8 cellular contexts compared by ENCODE assay signal in the genomic region with DNA sequence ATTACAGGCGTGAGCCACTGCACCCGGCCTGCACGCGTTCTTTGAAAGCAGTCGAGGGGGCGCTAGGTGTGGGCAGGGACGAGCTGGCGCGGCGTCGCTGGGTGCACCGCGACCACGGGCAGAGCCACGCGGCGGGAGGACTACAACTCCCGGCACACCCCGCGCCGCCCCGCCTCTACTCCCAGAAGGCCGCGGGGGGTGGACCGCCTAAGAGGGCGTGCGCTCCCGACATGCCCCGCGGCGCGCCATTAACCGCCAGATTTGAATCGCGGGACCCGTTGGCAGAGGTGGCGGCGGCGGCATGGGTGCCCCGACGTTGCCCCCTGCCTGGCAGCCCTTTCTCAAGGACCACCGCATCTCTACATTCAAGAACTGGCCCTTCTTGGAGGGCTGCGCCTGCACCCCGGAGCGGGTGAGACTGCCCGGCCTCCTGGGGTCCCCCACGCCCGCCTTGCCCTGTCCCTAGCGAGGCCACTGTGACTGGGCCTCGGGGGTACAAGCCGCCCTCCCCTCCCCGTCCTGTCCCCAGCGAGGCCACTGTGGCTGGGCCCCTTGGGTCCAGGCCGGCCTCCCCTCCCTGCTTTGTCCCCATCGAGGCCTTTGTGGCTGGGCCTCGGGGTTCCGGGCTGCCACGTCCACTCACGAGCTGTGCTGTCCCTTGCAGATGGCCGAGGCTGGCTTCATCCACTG. TPM values are rescaled to one million over a fixed set of nuclear protein-coding genes. Genes with fewer than 3 reads are reported as not detected.
DNase-seq lines count a peak whose midpoint lies in the region; ATAC-seq and TF ChIP-seq lines count a peak whose summit lies in the region.

A gene (plus strand): TSS at position 238 of the 690 bp plus-strand sequence. CDS start 64 bp downstream, at position 302.

- ATAC-seq in GM18907 (IDR thresholded peaks at IDR 0.05; ENCODE audit: unreplicated experiment): peak; percentile 85
- peak; percentile 92 for ATAC-seq in HG03432 (IDR thresholded peaks at IDR 0.05; ENCODE audit: unreplicated experiment)
- peak; percentile 100 for ATAC-seq in activated CD4-positive, CD25-positive, alpha-beta regulatory T cell treated with anti-CD3 and anti-CD28 coated beads, Interleukin-2, amount 50 U/mL, for 24 hours

- no peak; the same call in 1 of the 2 replicates for TF ChIP-seq CTCF in A673 (conservative IDR thresholded peaks at IDR 0.05; ENCODE audit: low read depth, low read length)
- TF ChIP-seq CTCF in kidney epithelial cell (IDR thresholded peaks at IDR 0.05; ENCODE audit: insufficient read depth, low read length, poor library complexity, severe bottlenecking): no peak

- H3K9me3 ChIP-seq in A673 (ENCODE audit: low read depth, low read length, poor library complexity, severe bottlenecking): no peaks in the 10 kb centered on the region

- peak within 1 kb of the TSS; percentile 98 for H3K4me3 ChIP-seq in A673 (ENCODE audit: low read depth, low read length, poor library complexity, severe bottlenecking)
- H3K4me3 ChIP-seq in kidney epithelial cell (ENCODE audit: low read depth, low read length): peak within 1 kb of the TSS; percentile 95

- peaks cover 21% of the 10 kb centered on the region for H3K36me3 ChIP-seq in A673 (ENCODE audit: insufficient read depth, low read length, poor library complexity, severe bottlenecking)
- H3K36me3 ChIP-seq in kidney epithelial cell (ENCODE audit: control insufficient read depth, insufficient read depth, low read length): no peaks in the 10 kb centered on the region

- DNase-seq in A673 (ENCODE audit: low spot score) (peak; percentile 97), NCI-H510A (lab: John Stamatoyannopoulos, UW) (peak; percentile 90), cerebellar cortex (ENCODE audit: low spot score) (peak; percentile 85), kidney epithelial cell (ENCODE audit: low read depth) (peak; percentile 26)
- DNase-seq in stimulated activated CD4-positive, alpha-beta T cell treated with anti-CD3 and anti-CD28 coated beads, Interleukin-15, amount 100 ng/mL, for 24 hours: peak; percentile 96

- no peaks in the 10 kb centered on the region for H3K27me3 ChIP-seq in A673 (replicated peaks; ENCODE audit: insufficient read depth, low read depth, low read length, poor library complexity)
- H3K27me3 ChIP-seq in kidney epithelial cell (ENCODE audit: control insufficient read depth, insufficient read depth, low read length): no peaks in the 10 kb centered on the region

- CTCF ChIA-PET in A673 (lab: Charles Lee): no interaction called here

- H3K27ac ChIP-seq in A673 (ENCODE audit: low read depth, low read length, poor library complexity, severe bottlenecking): peak within 1 kb of the TSS; percentile 96

- no TSS peak for BruUV-seq in A673 (replicated peaks; lab: Mats Ljungman, UMichigan)

- peaks cover 4% of the 10 kb centered on the region for H3K4me1 ChIP-seq in A673 (ENCODE audit: insufficient read depth, low read length, poor library complexity, severe bottlenecking)

- intact Hi-C loops in A673 (cut with micrococcal nuclease; ENCODE audit: unreplicated experiment): no loop called here

- POLR2A ChIA-PET in A673 (lab: Charles Lee; ENCODE audit: low non-redundant PET): no interaction called here

RNA-seq across cellular contexts. Expression of the gene that starts here (rescaled TPM):
- total RNA-seq in A673 (2021): 158 and 160 TPM in 2 replicates
- total RNA-seq in kidney epithelial cell: 7.2 and 8.6 TPM in 2 replicates

Comparison
In these comparisons a context has a peak if more than half of its experiments do, and no peak if none do; other contexts are left out.
1. Peak in every context shown above with its lines: DNase-seq, ATAC-seq, H3K4me3 ChIP-seq and H3K27ac ChIP-seq.
2. RNA of the gene that starts here (total RNA-seq): 158 to 160 TPM in A673; 7.2 to 8.6 TPM in kidney epithelial cell; every median in the first group is over 10 times any median in the second.
3. DNase-seq: peak in every context shown above with its lines; median percentile 97 in A673; 96 in stimulated activated CD4-positive, alpha-beta T cell treated with anti-CD3 and anti-CD28 coated beads, Interleukin-15, amount 100 ng/mL, for 24 hours; 90 in NCI-H510A; 85 in cerebellar cortex; 26 in kidney epithelial cell.